ENCODE assay signal across 8 cellular contexts in genomic region chr22:31753005-31753633, GRCh38. TPM values are rescaled to one million over a fixed set of nuclear protein-coding genes. Genes with fewer than 3 reads are reported as not detected.
DNase-seq lines count a peak whose midpoint lies in the region; ATAC-seq and TF ChIP-seq lines count a peak whose summit lies in the region.

No MANE protein-coding gene starts in this region.

- H3K27me3 Mint-ChIP-seq in CD4-positive, alpha-beta memory T cell = no peaks in the 10 kb centered on the region
- H3K27me3 Mint-ChIP-seq in WTC11 (ENCODE audit: low read depth) = no peaks in the 10 kb centered on the region
- H3K27me3 Mint-ChIP-seq in naive thymus-derived CD8-positive, alpha-beta T cell = no peaks in the 10 kb centered on the region

- peaks cover 0 to 11% of the 10 kb centered on the region in 2 donors for H3K36me3 Mint-ChIP-seq in CD4-positive, alpha-beta memory T cell
- H3K36me3 Mint-ChIP-seq in WTC11 = peaks cover 1% of the 10 kb centered on the region; the same call in 1 of the 2 replicates
- peaks cover 0 to 5% (median 0%) of the 10 kb centered on the region in 3 donors for H3K36me3 Mint-ChIP-seq in naive thymus-derived CD8-positive, alpha-beta T cell

- peaks cover 0 to 3% (median 0%) of the 10 kb centered on the region in 8 donors for H3K9me3 Mint-ChIP-seq in CD4-positive, alpha-beta memory T cell
- no peaks in the 10 kb centered on the region for H3K9me3 Mint-ChIP-seq in WTC11
- H3K9me3 Mint-ChIP-seq in naive thymus-derived CD8-positive, alpha-beta T cell = no peaks in the 10 kb centered on the region

- ATAC-seq in GM19463 (IDR thresholded peaks at IDR 0.05; ENCODE audit: unreplicated experiment) (peak; percentile 6), WTC11 (peak; percentile 62)
- no peak for ATAC-seq in naive thymus-derived CD8-positive, alpha-beta T cell

- 9 to 15% methylated on average over 20 of the region's 20 CpGs for WGBS in esophagus, 2 donors

- peak overlapping the region; percentile 89 to 100 (median 99) for H3K27ac Mint-ChIP-seq in CD4-positive, alpha-beta memory T cell
- peak overlapping the region; percentile 100 for H3K27ac Mint-ChIP-seq in WTC11
- H3K27ac Mint-ChIP-seq in naive thymus-derived CD8-positive, alpha-beta T cell = peak overlapping the region; percentile 94 to 100 (median 100)

- intact Hi-C loops in CD4-positive, alpha-beta memory T cell (cut with micrococcal nuclease) = loop anchor here (1.0 to 10.0 kb wide), 5 partner anchors 91 to 722 kb away; partner anchors contain the start of genes FBXO7, PATZ1 and PISD

- CTCF ChIA-PET in CD4-positive, alpha-beta memory T cell (lab: Charles Lee; ENCODE audit: partially characterized antibody) = interaction anchor here (1.1 to 3.0 kb wide), 2 partner anchors 88 to 91 kb away, joined by 5 to 17 read pairs; partner anchors contain the start of gene PISD
- CTCF ChIA-PET in WTC11 (lab: Charles Lee) = interaction anchor here (1.2 to 3.9 kb wide), 4 partner anchors 87 to 217 kb away, joined by 3 to 38 read pairs (median 6); no protein-coding TSS in a partner anchor

- H3K4me3 Mint-ChIP-seq in CD4-positive, alpha-beta memory T cell = peak overlapping the region; percentile 74 to 96 (median 92)
- H3K4me3 Mint-ChIP-seq in WTC11 = peak overlapping the region; percentile 81
- peak overlapping the region; percentile 86 to 97 (median 95) for H3K4me3 Mint-ChIP-seq in naive thymus-derived CD8-positive, alpha-beta T cell

- peaks cover 40% of the 10 kb centered on the region for H3K4me1 ChIP-seq in CD4-positive, alpha-beta memory T cell (ENCODE audit: insufficient read depth, low read length)
- peaks cover 0 to 4% of the 10 kb centered on the region in 2 donors for H3K4me1 ChIP-seq in esophagus (ENCODE audit: control insufficient read depth in 2 of 2, insufficient read depth in 2 of 2, low read length in 1 of 2)

- DNase-seq in CD4-positive, alpha-beta memory T cell = no peak
- DNase-seq in LHCN-M2 (ENCODE audit: low read depth) (peak; percentile 20), WTC11 (ENCODE audit: low spot score) (peak; percentile 84), GDM1 (lab: John Stamatoyannopoulos, UW) (no peak), HT-29 (ENCODE audit: low spot score) (no peak)
- DNase-seq in naive thymus-derived CD8-positive, alpha-beta T cell = peak in 3 of 10 donors; percentile 5 to 61 (median 9)

- POLR2A ChIA-PET in CD4-positive, alpha-beta memory T cell (lab: Charles Lee; ENCODE audit: partially characterized antibody) = interaction anchor here (0.7 to 2.7 kb wide), 9 partner anchors 9 to 831 kb away, joined by 3 to 27 read pairs (median 4); partner anchors contain the start of genes FBXO7, PISD and YWHAH
- POLR2A ChIA-PET in WTC11 (lab: Charles Lee) = interaction anchor here (0.6 to 1.2 kb wide), 7 partner anchors 12 to 711 kb away, joined by 3 to 6 read pairs (median 4); partner anchors contain the start of gene PISD
- POLR2A ChIA-PET in naive thymus-derived CD8-positive, alpha-beta T cell (lab: Charles Lee) = interaction anchor here (0.6 to 2.1 kb wide), 12 partner anchors 10 to 812 kb away, joined by 3 to 13 read pairs (median 3); partner anchors contain the start of genes FBXO7, MORC2, PATZ1 and PISD

- no peaks in the 10 kb centered on the region for H3K27me3 ChIP-seq in CD4-positive, alpha-beta memory T cell (ENCODE audit: insufficient read depth, low read length)
- H3K27me3 ChIP-seq in esophagus (ENCODE audit: control insufficient read depth in 1 of 2, insufficient read depth in 2 of 2, low read length in 2 of 2) = no peaks in the 10 kb centered on the region

- peak overlapping the region; percentile 63 to 76 for H3K4me3 ChIP-seq in CD4-positive, alpha-beta memory T cell (ENCODE audit: low read length in 2 of 2)
- peak overlapping the region; percentile 38 to 45 for H3K4me3 ChIP-seq in esophagus (ENCODE audit: low read depth in 1 of 2, low read length in 2 of 2)

- peaks cover 31 to 60% (median 43%) of the 10 kb centered on the region in 4 donors for H3K4me1 Mint-ChIP-seq in CD4-positive, alpha-beta memory T cell
- H3K4me1 Mint-ChIP-seq in WTC11 = peaks cover 34% of the 10 kb centered on the region
- peaks cover 23 to 54% (median 49%) of the 10 kb centered on the region in 4 donors for H3K4me1 Mint-ChIP-seq in naive thymus-derived CD8-positive, alpha-beta T cell

- no peaks in the 10 kb centered on the region for H3K9me3 ChIP-seq in CD4-positive, alpha-beta memory T cell (ENCODE audit: control insufficient read depth in 1 of 2, low read length in 2 of 2)
- no peaks in the 10 kb centered on the region for H3K9me3 ChIP-seq in esophagus (ENCODE audit: control insufficient read depth in 2 of 2, insufficient read depth in 1 of 2, low read depth in 1 of 2, low read length in 1 of 2)

- H3K27ac ChIP-seq in CD4-positive, alpha-beta memory T cell (ENCODE audit: low read depth, low read length) = peak overlapping the region; percentile 87
- H3K27ac ChIP-seq in esophagus (ENCODE audit: low read depth in 2 of 2, low read length in 1 of 2) = peak overlapping the region; percentile 94 to 98

- TF ChIP-seq CTCF in WTC11 (IDR thresholded peaks at IDR 0.05) = no peak

- H3K36me3 ChIP-seq in CD4-positive, alpha-beta memory T cell (ENCODE audit: insufficient read depth, low read length) = no peaks in the 10 kb centered on the region
- H3K36me3 ChIP-seq in esophagus (ENCODE audit: control insufficient read depth in 2 of 2, insufficient read depth in 2 of 2, low read length in 1 of 2) = peaks cover 0 to 1% of the 10 kb centered on the region in 2 donors

TF ChIP-seq in WTC11, 78 proteins besides CTCF, POLR2A, EP300 and RAD21 (continues in another document):
- TF ChIP-seq USF1 (CRISPR knock-in tag; IDR thresholded peaks at IDR 0.05) (no peak), MYBL2 (CRISPR knock-in tag; IDR thresholded peaks at IDR 0.05) (no peak), NFYB (CRISPR knock-in tag; conservative IDR thresholded peaks at IDR 0.05; ENCODE audit: low read depth) (no peak), MAX (CRISPR knock-in tag; IDR thresholded peaks at IDR 0.05) (no peak), TEAD4 (CRISPR knock-in tag; IDR thresholded peaks at IDR 0.05) (no peak), SMAD3 (CRISPR knock-in tag; IDR thresholded peaks at IDR 0.05; ENCODE audit: borderline replicate concordance) (no peak), PRRX2 (CRISPR knock-in tag; IDR thresholded peaks at IDR 0.05) (no peak), ZNF281 (CRISPR knock-in tag; IDR thresholded peaks at IDR 0.05) (no peak), NFE2L1 (CRISPR knock-in tag; IDR thresholded peaks at IDR 0.05) (no peak), GTF2I (CRISPR knock-in tag; conservative IDR thresholded peaks at IDR 0.05) (no peak), FOXK1 (CRISPR knock-in tag; IDR thresholded peaks at IDR 0.05) (no peak)

RNA-seq across cellular contexts. Expression of gene DEPDC5, which starts 0.7 kb away (rescaled TPM):
- 10 to 100 TPM; 52.3 to 54.4 TPM for total RNA-seq in CD4-positive, alpha-beta memory T cell
- 10 to 100 TPM in 1 of 2 donors, 1 to 10 TPM in 1; 3.9 to 11.7 TPM for polyA plus RNA-seq in CD4-positive, alpha-beta memory T cell
- 6.5 and 13.8 TPM in 2 replicates for total RNA-seq in LHCN-M2 (2014; rRNA removed)
- polyA plus RNA-seq in LHCN-M2 (2012) = 7.6 TPM
- total RNA-seq in WTC11 (2021) = 26.4 to 40.5 TPM (median 33.4 TPM) in 3 replicates
- 10 to 100 TPM in 1 of 2 donors, 1 to 10 TPM in 1; 6.5 to 10.8 TPM for polyA plus RNA-seq in esophagus
- total RNA-seq in naive thymus-derived CD8-positive, alpha-beta T cell = 10 to 100 TPM; 41.4 to 52.4 TPM
- 10 to 100 TPM in 1 of 3 donors, 1 to 10 TPM in 2; 3.9 to 10.6 (median 4.5) TPM for polyA plus RNA-seq in naive thymus-derived CD8-positive, alpha-beta T cell
- total RNA-seq in HT-29 (2014; rRNA removed; shearing (Covaris generic)) = 10.0 and 10.7 TPM in 2 replicates

RNA-seq across cellular contexts. Expression of gene PRR14L, which starts 3.2 kb away (rescaled TPM):
- total RNA-seq in CD4-positive, alpha-beta memory T cell = 10 to 100 TPM; 70.7 to 72.6 TPM
- 10 to 100 TPM; 13.4 to 36.5 TPM for polyA plus RNA-seq in CD4-positive, alpha-beta memory T cell
- total RNA-seq in LHCN-M2 (2014; rRNA removed) (9.6 and 12.8 TPM in 2 replicates), WTC11 (2021) (84.7 to 90.1 TPM (median 89.3 TPM) in 3 replicates)
- 5.9 TPM for polyA plus RNA-seq in LHCN-M2 (2012)
- 1 to 10 TPM; 6.2 to 8.4 TPM for polyA plus RNA-seq in esophagus
- total RNA-seq in naive thymus-derived CD8-positive, alpha-beta T cell = 10 to 100 TPM; 63.8 to 65.9 TPM
- 10 to 100 TPM; 12.7 to 26.7 (median 15.8) TPM for polyA plus RNA-seq in naive thymus-derived CD8-positive, alpha-beta T cell
- total RNA-seq in HT-29 (2014; rRNA removed; shearing (Covaris generic)) = 5.3 and 6.9 TPM in 2 replicates

Comparison
In these comparisons a context has a peak if more than half of its experiments do, and no peak if none do; other contexts are left out.
1. DNase-seq: peak in LHCN-M2 (single experiment) and WTC11 (single experiment); none in CD4-positive, alpha-beta memory T cell (0 of 5), GDM1 (single experiment) and HT-29 (single experiment).
2. ATAC-seq: peak in GM19463 (single experiment) and WTC11 (single experiment); none in naive thymus-derived CD8-positive, alpha-beta T cell (0 of 2).
3. Peak in every context shown above with its lines, with median percentiles within 50 percentile points of each other: H3K27ac Mint-ChIP-seq and H3K4me3 Mint-ChIP-seq.